9 cellular contexts compared by ENCODE assay signal in the genomic region with DNA sequence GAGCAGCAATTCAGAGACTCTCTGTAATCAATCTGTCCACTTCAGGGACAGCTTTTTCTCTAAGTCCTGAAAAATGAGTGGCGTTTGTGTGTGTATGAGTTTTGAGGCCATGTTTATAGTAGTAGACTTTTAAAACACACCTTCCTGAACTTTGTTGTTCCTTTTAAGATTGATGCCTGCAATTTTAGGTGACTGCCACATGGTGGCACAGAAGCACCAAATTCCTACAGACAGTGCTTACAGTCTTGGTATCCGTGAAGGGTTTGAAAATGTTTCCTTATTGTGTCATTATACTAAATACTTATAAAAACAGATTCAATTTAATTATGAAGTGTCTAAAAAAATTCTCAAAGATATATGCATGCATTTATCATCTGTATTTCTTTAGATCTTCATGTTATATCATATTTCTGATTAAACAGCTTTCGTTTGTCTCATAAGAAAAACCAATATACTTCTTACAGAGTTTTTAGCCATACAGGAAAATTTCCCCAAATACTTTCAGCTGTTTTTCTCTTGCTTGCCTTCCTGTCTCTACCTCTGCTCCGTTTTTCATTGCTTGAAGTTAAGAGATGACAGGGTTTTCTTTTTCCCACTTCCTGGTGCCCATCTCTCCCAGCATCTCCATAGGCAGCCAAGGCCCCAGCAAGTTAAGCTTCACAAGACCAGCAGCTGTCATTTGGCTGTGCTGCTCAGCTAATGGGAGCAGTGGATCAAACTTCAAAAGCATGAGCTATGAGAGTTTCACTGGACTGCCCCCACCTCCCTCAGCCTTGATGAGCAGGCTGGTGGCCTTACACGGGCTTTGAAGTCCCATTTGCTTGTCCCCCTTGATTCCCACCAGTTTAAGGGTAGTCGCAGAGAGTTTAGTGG.
DNase-seq lines count a peak whose midpoint lies in the region; TF ChIP-seq lines count a peak whose summit lies in the region.
"Had no signal": no experiment of that assay in that cellular context is flagged by ENCODE, and none has a peak within 500 bp of the region (broad histone marks: within the 10 kb centered on the region; RNA-seq: fewer than 3 reads in every experiment).

No MANE protein-coding gene starts in this region.

- H3K27me3 Mint-ChIP-seq in osteocyte (ENCODE audit: unreplicated experiment) = no peaks in the 10 kb centered on the region
- H3K27me3 Mint-ChIP-seq in activated T-cell treated with anti-CD3 and anti-CD28 coated beads, Interleukin-2, amount 50 U/mL, for 24 hours = peaks cover 13% of the 10 kb centered on the region

- no peak overlapping the region for H3K4me3 Mint-ChIP-seq in osteocyte (ENCODE audit: unreplicated experiment)
- no peak overlapping the region for H3K4me3 Mint-ChIP-seq in activated T-cell treated with anti-CD3 and anti-CD28 coated beads, Interleukin-2, amount 50 U/mL, for 24 hours
- H3K4me3 Mint-ChIP-seq: dendritic cell treated with granulocyte-macrophage colony-stimulating factor and Interleukin-4, amounts not matched to agents 40 ng/mL and 50 ng/mL, for 4 days had no signal

- DNase-seq in stimulated activated CD4-positive, alpha-beta T cell treated with anti-CD3 and anti-CD28 coated beads, Interleukin-15, amount 100 ng/mL, for 24 hours = peak; percentile 4
- DNase-seq in stimulated activated CD4-positive, alpha-beta T cell treated with anti-CD3 and anti-CD28 coated beads, Interleukin-2, amount 100 ng/mL, for 24 hours = no peak
- peak; percentile 38 for DNase-seq in NAMALWA (ENCODE audit: low spot score)
- DNase-seq in dermis blood vessel endothelial cell = peak; percentile 70
- no peak for DNase-seq in osteocyte (ENCODE audit: extremely low spot score, unreplicated experiment)
- DNase-seq in activated gamma-delta T cell treated with Interleukin-2 at 50 U/mL for 16 hours = no peak
- no peak for DNase-seq in activated T-cell treated with anti-CD3 and anti-CD28 coated beads, Interleukin-2, amount 50 U/mL, for 24 hours
- DNase-seq in OCI-M2 (lab: John Stamatoyannopoulos, UW; ENCODE audit: unreplicated experiment) = no peak

- no peaks in the 10 kb centered on the region for H3K36me3 Mint-ChIP-seq in osteocyte (ENCODE audit: unreplicated experiment)
- no peaks in the 10 kb centered on the region for H3K36me3 Mint-ChIP-seq in activated T-cell treated with anti-CD3 and anti-CD28 coated beads, Interleukin-2, amount 50 U/mL, for 24 hours (ENCODE audit: low read depth)

- peak; percentile 50 for TF ChIP-seq CTCF in osteocyte (IDR thresholded peaks at IDR 0.05)

- peaks cover 18% of the 10 kb centered on the region for H3K4me1 Mint-ChIP-seq in osteocyte (ENCODE audit: unreplicated experiment)
- H3K4me1 Mint-ChIP-seq in activated T-cell treated with anti-CD3 and anti-CD28 coated beads, Interleukin-2, amount 50 U/mL, for 24 hours (ENCODE audit: low read depth) = no peaks in the 10 kb centered on the region

- no peak overlapping the region for H3K27ac Mint-ChIP-seq in osteocyte (ENCODE audit: unreplicated experiment)
- no peak overlapping the region for H3K27ac Mint-ChIP-seq in activated T-cell treated with anti-CD3 and anti-CD28 coated beads, Interleukin-2, amount 50 U/mL, for 24 hours
- H3K27ac Mint-ChIP-seq: dendritic cell treated with granulocyte-macrophage colony-stimulating factor and Interleukin-4, amounts not matched to agents 40 ng/mL and 50 ng/mL, for 4 days had no signal

- peaks cover 8% of the 10 kb centered on the region for H3K9me3 Mint-ChIP-seq in osteocyte (ENCODE audit: unreplicated experiment)
- no peaks in the 10 kb centered on the region for H3K9me3 Mint-ChIP-seq in activated T-cell treated with anti-CD3 and anti-CD28 coated beads, Interleukin-2, amount 50 U/mL, for 24 hours

Comparison
In these comparisons a context has a peak if more than half of its experiments do, and no peak if none do; other contexts are left out.
1. DNase-seq: peak in stimulated activated CD4-positive, alpha-beta T cell treated with anti-CD3 and anti-CD28 coated beads, Interleukin-15, amount 100 ng/mL, for 24 hours (single experiment), NAMALWA (single experiment) and dermis blood vessel endothelial cell (single experiment); none in stimulated activated CD4-positive, alpha-beta T cell treated with anti-CD3 and anti-CD28 coated beads, Interleukin-2, amount 100 ng/mL, for 24 hours (0 of 2), osteocyte (single experiment), activated gamma-delta T cell treated with Interleukin-2 at 50 U/mL for 16 hours (single experiment), activated T-cell treated with anti-CD3 and anti-CD28 coated beads, Interleukin-2, amount 50 U/mL, for 24 hours (single experiment) and OCI-M2 (single experiment).